ENCODE assay signal across 9 cellular contexts in the genomic region with DNA sequence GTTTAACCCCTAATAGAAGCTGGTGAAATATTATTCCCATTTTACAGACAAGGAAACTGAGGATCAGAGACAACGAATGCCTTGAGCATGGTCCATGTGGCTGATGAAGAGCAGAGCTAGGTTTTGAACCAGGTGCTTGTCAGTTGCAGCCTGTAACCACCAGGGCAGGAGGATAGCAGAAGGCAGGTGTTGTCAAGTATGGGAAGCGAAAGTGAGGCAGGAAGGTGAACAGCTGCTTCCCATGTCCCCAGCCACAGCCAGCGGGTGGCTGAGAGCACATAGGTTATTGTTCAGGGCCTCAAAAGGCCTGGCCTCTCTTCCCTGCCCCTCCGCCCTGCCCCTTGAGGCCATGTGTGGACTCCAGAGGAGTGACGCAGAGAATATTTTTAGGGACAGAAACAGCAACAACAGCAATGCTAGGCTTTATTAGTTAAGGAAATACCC.
A peak's percentile ranks its signal among the peaks of the same experiment; 100 is the strongest.
DNase-seq lines count a peak whose midpoint lies in the region; ATAC-seq and TF ChIP-seq lines count a peak whose summit lies in the region.
"Had no signal": no experiment of that assay in that cellular context is flagged by ENCODE, and none has a peak within 500 bp of the region (broad histone marks: within the 10 kb centered on the region; RNA-seq: fewer than 3 reads in every experiment).

No MANE protein-coding gene starts in this region.

- in situ Hi-C loops in brain microvascular endothelial cell (cut with HindIII; ENCODE audit: low pct_ligation_motif_present, low sequenced_read_pairs) = no loop called here

- peak; percentile 49 for TF ChIP-seq CTCF in GM06990 (IDR thresholded peaks at IDR 0.05; ENCODE audit: insufficient read depth, low read length, poor library complexity, severe bottlenecking)
- peak; percentile 42 for TF ChIP-seq CTCF in brain microvascular endothelial cell (IDR thresholded peaks at IDR 0.05; ENCODE audit: low read depth, low read length, missing control alignments)

- H3K27ac ChIP-seq in brain microvascular endothelial cell = no peak overlapping the region
- H3K27ac ChIP-seq: HL-60 had no signal

- H3K4me3 ChIP-seq in GM06990 (replicated peaks; ENCODE audit: low read depth, low read length) (no peak overlapping the region), brain microvascular endothelial cell (ENCODE audit: low read depth, low read length) (no peak overlapping the region)

- no peaks in the 10 kb centered on the region for H3K27me3 ChIP-seq in GM06990 (replicated peaks; ENCODE audit: control insufficient read depth, insufficient read depth, low read length)
- no peaks in the 10 kb centered on the region for H3K27me3 ChIP-seq in brain microvascular endothelial cell (replicated peaks)

- peak; percentile 92 for ATAC-seq in GM19467 (IDR thresholded peaks at IDR 0.05; ENCODE audit: unreplicated experiment)
- peak; percentile 91 for ATAC-seq in HG03432 (IDR thresholded peaks at IDR 0.05; ENCODE audit: unreplicated experiment)

- DNase-seq in GM06990 (ENCODE audit: extremely low read depth, insufficient read length) (peak; percentile 67), brain microvascular endothelial cell (no peak), T-helper 9 cell (no peak), amniotic stem cell (lab: John Stamatoyannopoulos, UW) (no peak), NCI-H1048 (lab: John Stamatoyannopoulos, UW) (no peak), activated T-cell treated with anti-CD3 and anti-CD28 coated beads for 4 hours (no peak)

- no peaks in the 10 kb centered on the region for H3K36me3 ChIP-seq in GM06990 (ENCODE audit: control insufficient read depth, insufficient read depth, low read length)
- no peaks in the 10 kb centered on the region for H3K36me3 ChIP-seq in brain microvascular endothelial cell (replicated peaks)
